In the genomic region with DNA sequence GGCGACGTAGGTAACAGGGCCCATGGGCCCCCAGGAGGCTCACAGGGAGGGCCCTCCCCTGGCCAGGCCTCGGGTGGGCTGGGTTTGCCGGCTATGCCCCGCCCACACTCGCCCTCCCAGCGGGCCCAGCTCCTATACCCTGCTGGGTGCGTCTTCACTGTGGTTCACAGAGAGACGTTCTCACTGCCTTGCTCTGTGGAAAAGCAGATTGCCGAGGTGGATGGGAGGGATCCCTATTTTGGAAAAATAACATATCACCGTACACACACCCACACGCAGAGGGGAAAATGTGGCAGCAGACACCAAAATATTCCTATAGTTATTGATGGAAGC, we compare ENCODE assay signal across 9 cellular contexts. TPM values are rescaled to one million over a fixed set of nuclear protein-coding genes. Genes with fewer than 3 reads are reported as not detected.
DNase-seq lines count a peak whose midpoint lies in the region; ATAC-seq and TF ChIP-seq lines count a peak whose summit lies in the region.
"Had no signal": no experiment of that assay in that cellular context is flagged by ENCODE, and none has a peak within 500 bp of the region (broad histone marks: within the 10 kb centered on the region; RNA-seq: fewer than 3 reads in every experiment).

No MANE protein-coding gene starts in this region.

- no peak overlapping the region for H4K91ac ChIP-seq in H9 (ENCODE audit: insufficient read length, low read depth, low read length)

- H3K4me3 ChIP-seq in dorsolateral prefrontal cortex, result peak overlapping the region in 54 of 59 donors; percentile 45 to 88 (median 73)

- no peak overlapping the region for H2BK120ac ChIP-seq in H9 (ENCODE audit: low read depth, low read length, poor library complexity, severe bottlenecking)

- no peak overlapping the region for H3T11ph ChIP-seq in H9 (ENCODE audit: low read length)

- no peak overlapping the region for H2BK5ac ChIP-seq in H9 (ENCODE audit: insufficient read length, low read length)

- H3K4me3 Mint-ChIP-seq in H9 (peak overlapping the region; percentile 62 to 78), nephron (peak overlapping the region; percentile 84 to 89 (median 84))

- no peak overlapping the region for H2AK5ac ChIP-seq in H9 (ENCODE audit: insufficient read length, low read length)

- H3K18ac ChIP-seq in H9 (ENCODE audit: insufficient read length, low read depth, low read length), result no peak overlapping the region

- H3K23ac ChIP-seq in H9 (ENCODE audit: insufficient read length, low read depth, low read length), result no peak overlapping the region

- H3K27me3 ChIP-seq in H9 (ENCODE audit: insufficient read depth, low read length) (no peaks in the 10 kb centered on the region; the same call in 1 of the 2 replicates), dorsolateral prefrontal cortex (no peaks in the 10 kb centered on the region)
- H3K27me3 ChIP-seq: pancreas had no signal

- peaks cover 4% of the 10 kb centered on the region for H3K23me2 ChIP-seq in H9 (ENCODE audit: insufficient read length, low read depth, low read length, poor library complexity, severe bottlenecking)

- H2BK15ac ChIP-seq in H9 (ENCODE audit: low read depth, low read length), result no peak overlapping the region

- H3K27ac Mint-ChIP-seq in H9, result no peak overlapping the region
- H3K27ac Mint-ChIP-seq in nephron, result peak overlapping the region; percentile 52 to 70 (median 66)

- ATAC-seq in stimulated activated naive CD8-positive, alpha-beta T cell treated with anti-CD3 and anti-CD28 coated beads, Interleukin-15, Interleukin-2, amounts not matched to agents 100 U/mL and 50 U/mL, for 24 hours, result peak; percentile 60

- no peaks in the 10 kb centered on the region for H3K79me1 ChIP-seq in H9 (ENCODE audit: insufficient read depth, low read depth, low read length, poor library complexity, severe bottlenecking)

- H3K4me2 ChIP-seq in H9 (ENCODE audit: insufficient read depth, insufficient read length, low read length), result peak overlapping the region; percentile 30

- H3K27me3 Mint-ChIP-seq in H9 (ENCODE audit: low read depth) (peaks cover 32% of the 10 kb centered on the region), nephron (ENCODE audit: low read depth) (peaks cover 29% of the 10 kb centered on the region)

- H3K4me1 Mint-ChIP-seq in H9 (peaks cover 20 to 21% of the 10 kb centered on the region in 2 experiments), nephron (peaks cover 32% of the 10 kb centered on the region)

- no peak overlapping the region for H4K5ac ChIP-seq in H9 (ENCODE audit: insufficient read length, low read depth, low read length)

- WGBS in H9 (ENCODE audit: extremely low coverage, insufficient read length, low lambda C conversion rate), result no CpG with 5 or more reads among the region's 12 CpGs

- H3K9me3 Mint-ChIP-seq in H9 (peaks cover 7 to 8% of the 10 kb centered on the region in 2 experiments), nephron (peaks cover 8% of the 10 kb centered on the region)

- H2BK12ac ChIP-seq in H9 (ENCODE audit: insufficient read length, low read depth, low read length), result no peak overlapping the region

- H3K56ac ChIP-seq in H9 (ENCODE audit: insufficient read length, low read depth, low read length), result no peak overlapping the region

- H3K27ac ChIP-seq in H9 (ENCODE audit: insufficient read length, low read depth, low read length), result no peak overlapping the region
- peak overlapping the region in 53 of 59 donors; percentile 13 to 97 (median 86) for H3K27ac ChIP-seq in dorsolateral prefrontal cortex

- H3K9me3 ChIP-seq in H9 (ENCODE audit: control insufficient read depth, low read depth, low read length), result no peaks in the 10 kb centered on the region
- H3K9me3 ChIP-seq: pancreas had no signal

- peaks cover 2% of the 10 kb centered on the region for H4K20me1 ChIP-seq in H9 (ENCODE audit: control insufficient read depth, insufficient read depth, insufficient read length)

- H3K4ac ChIP-seq in H9 (ENCODE audit: low read depth, low read length), result no peak overlapping the region

- no peak overlapping the region for H3K9ac ChIP-seq in H9 (ENCODE audit: extremely low read depth, insufficient read length, low read length)

- H4K8ac ChIP-seq in H9 (replicated peaks; ENCODE audit: insufficient read length, low read depth, low read length), result no peak overlapping the region

- DNase-seq in DMS114 treated with DMSO at 0.1 percent for 48 hours (lab: John Stamatoyannopoulos, UW; ENCODE audit: unreplicated experiment), result peak; percentile 4
- peak; percentile 63 for DNase-seq in H9
- DNase-seq in NCI-H146 (lab: John Stamatoyannopoulos, UW), result peak; percentile 94
- peak; percentile 55 to 64 for DNase-seq in activated CD4-positive, alpha-beta T cell treated with anti-CD3 and anti-CD28 coated beads, Interleukin-2, amount 50 U/mL, for 4 hours
- DNase-seq in dorsolateral prefrontal cortex, result peak in 8 of 10 donors; percentile 9 to 73 (median 60)
- peak; percentile 79 for DNase-seq in stimulated activated naive CD8-positive, alpha-beta T cell treated with anti-CD3 and anti-CD28 coated beads, Interleukin-15, Interleukin-2, amounts not matched to agents 100 U/mL and 50 U/mL, for 24 hours
- DNase-seq in NCI-H446 treated with DMSO at 0.1 percent for 48 hours (lab: John Stamatoyannopoulos, UW), result no peak

- no peaks in the 10 kb centered on the region for H3K79me2 ChIP-seq in H9 (ENCODE audit: insufficient read depth, low read length)

- H2AFZ ChIP-seq in H9 (ENCODE audit: low read length), result no peak overlapping the region

- intact Hi-C loops in dorsolateral prefrontal cortex (cut with DNase I), result loop anchor here (5.0 to 10.0 kb wide), 2 partner anchors 36 to 589 kb away; no protein-coding TSS in a partner anchor

- H3K36me3 Mint-ChIP-seq in H9 (ENCODE audit: insufficient read depth in 1 of 3, low read depth in 3 of 3) (peaks cover 2 to 9% (median 7%) of the 10 kb centered on the region in 3 experiments; a peak in 6 of 7 replicates), nephron (ENCODE audit: low read depth) (peaks cover 9% of the 10 kb centered on the region)

- peaks cover 2% of the 10 kb centered on the region; the same call in 1 of the 2 replicates for H3K4me1 ChIP-seq in H9 (ENCODE audit: insufficient read depth, low read length)
- H3K4me1 ChIP-seq: pancreas had no signal

- H2BK20ac ChIP-seq in H9 (ENCODE audit: low read depth, low read length, poor library complexity, severe bottlenecking), result no peak overlapping the region

- no peak for TF ChIP-seq CTCF in H9 (conservative IDR thresholded peaks at IDR 0.05)
- TF ChIP-seq CTCF in dorsolateral prefrontal cortex (IDR thresholded peaks at IDR 0.05 in 54 of 56, conservative IDR thresholded peaks at IDR 0.05 in 2 of 56; ENCODE audit: low read depth in 1 of 56, partially characterized antibody in 56 of 56), result no peak
- no peak for TF ChIP-seq CTCF in nephron (IDR thresholded peaks at IDR 0.05; ENCODE audit: unreplicated experiment in 3 of 3)

- no peak overlapping the region for H3K14ac ChIP-seq in H9 (ENCODE audit: insufficient read depth, low read length)

RNA-seq across cellular contexts. Expression of a gene that starts 49.6 kb away (rescaled TPM):
- total RNA-seq in H9 (2021) (10.3 and 10.5 TPM in 2 replicates), dorsolateral prefrontal cortex (10 to 100 TPM; 10.7 to 28.5 (median 20.7) TPM)

Comparison
In these comparisons a context has a peak if more than half of its experiments do, and no peak if none do; other contexts are left out.
1. H3K27ac Mint-ChIP-seq: peak in nephron (3 of 3); none in H9 (0 of 3).